8 cellular contexts compared by ENCODE assay signal in the genomic region with DNA sequence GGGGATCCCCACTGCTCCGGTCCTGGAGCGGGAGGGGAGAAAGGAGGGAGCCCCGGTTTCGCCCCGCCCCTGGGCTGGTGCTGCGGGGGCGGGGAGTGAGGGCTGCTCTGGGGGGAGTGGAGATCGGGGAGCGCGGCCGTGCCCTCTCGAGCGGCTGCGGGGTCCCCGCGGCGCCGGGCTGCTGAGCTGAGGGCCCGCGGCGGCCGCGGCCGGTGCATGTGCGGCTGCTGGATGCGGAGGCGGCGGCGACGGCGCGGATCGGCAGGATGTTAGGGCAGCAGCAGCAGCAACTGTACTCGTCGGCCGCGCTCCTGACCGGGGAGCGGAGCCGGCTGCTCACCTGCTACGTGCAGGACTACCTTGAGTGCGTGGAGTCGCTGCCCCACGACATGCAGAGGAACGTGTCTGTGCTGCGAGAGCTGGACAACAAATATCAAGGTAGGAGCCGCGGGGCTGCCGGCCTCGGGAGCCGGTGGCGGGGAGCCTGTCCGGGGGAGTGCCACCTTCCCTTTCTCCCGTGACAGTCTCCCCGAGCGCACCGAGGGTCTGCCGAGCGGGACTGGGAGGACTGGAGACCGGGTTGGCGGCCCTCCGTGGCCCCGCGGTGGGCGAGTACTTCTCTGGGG. TPM values are rescaled to one million over a fixed set of nuclear protein-coding genes. Genes with fewer than 3 reads are reported as not detected.
DNase-seq lines count a peak whose midpoint lies in the region; ATAC-seq and TF ChIP-seq lines count a peak whose summit lies in the region.

Gene ING2, plus strand, starts transcription at position 129 of the 626 bp plus-strand sequence. Its CDS starts 138 bp downstream, at position 267.

- no peaks in the 10 kb centered on the region for H3K27me3 ChIP-seq in HUES6 (ENCODE audit: control insufficient read depth, insufficient read depth, low read length)

- no peak for TF ChIP-seq CTCF in RWPE1 (conservative IDR thresholded peaks at IDR 0.05; ENCODE audit: low read depth)

- peak within 1 kb of the TSS; percentile 90 for H3K9ac ChIP-seq in HUES6 (ENCODE audit: low read length)

- H3K4me1 Mint-ChIP-seq in activated CD4-positive, alpha-beta T cell treated with anti-CD3 and anti-CD28 coated beads, Interleukin-2, amount 10 ng/mL, durations not matched to agents 7 days and 5 days: peaks cover 45% of the 10 kb centered on the region
- peaks cover 14% of the 10 kb centered on the region for H3K4me1 Mint-ChIP-seq in central memory CD8-positive, alpha-beta T cell

- H3K9me3 Mint-ChIP-seq in activated CD4-positive, alpha-beta T cell treated with anti-CD3 and anti-CD28 coated beads, Interleukin-2, amount 10 ng/mL, durations not matched to agents 7 days and 5 days: no peaks in the 10 kb centered on the region
- no peaks in the 10 kb centered on the region for H3K9me3 Mint-ChIP-seq in central memory CD8-positive, alpha-beta T cell

- peaks cover under 1% of the 10 kb centered on the region for H3K36me3 Mint-ChIP-seq in activated CD4-positive, alpha-beta T cell treated with anti-CD3 and anti-CD28 coated beads, Interleukin-2, amount 10 ng/mL, durations not matched to agents 7 days and 5 days (ENCODE audit: low read depth)
- H3K36me3 Mint-ChIP-seq in central memory CD8-positive, alpha-beta T cell (ENCODE audit: insufficient read depth): peaks cover 10% of the 10 kb centered on the region

- peak within 1 kb of the TSS; percentile 89; the same call in 1 of the 2 replicates for H3K27ac ChIP-seq in HUES6 (ENCODE audit: low read depth, low read length)
- peak within 1 kb of the TSS; percentile 97 for H3K27ac ChIP-seq in RWPE1

- intact Hi-C loops in left colon (cut with DNase I, micrococcal nuclease): no loop called here

- H3K4me3 ChIP-seq in HUES6 (ENCODE audit: low read depth, low read length): peak within 1 kb of the TSS; percentile 94

- peak within 1 kb of the TSS; percentile 94 for H3K4me3 Mint-ChIP-seq in activated CD4-positive, alpha-beta T cell treated with anti-CD3 and anti-CD28 coated beads, Interleukin-2, amount 10 ng/mL, durations not matched to agents 7 days and 5 days
- peak within 1 kb of the TSS; percentile 87 for H3K4me3 Mint-ChIP-seq in central memory CD8-positive, alpha-beta T cell

- CTCF ChIA-PET in activated CD4-positive, alpha-beta T cell treated with anti-CD3 and anti-CD28 coated beads, Interleukin-2, amount 10 ng/mL, durations not matched to agents 7 days and 5 days (lab: Charles Lee): interaction anchor here (1.4 kb wide), 1 partner anchor 11 kb away, joined by 5 read pairs; no protein-coding TSS in a partner anchor
- CTCF ChIA-PET in RWPE1 (lab: Yijun Ruan, JAX): interaction anchor here (0.7 to 1.5 kb wide), 2 partner anchors 98 to 107 kb away, joined by 3 to 4 read pairs; no protein-coding TSS in a partner anchor

- H3K4me1 ChIP-seq in HUES6 (ENCODE audit: control insufficient read depth, insufficient read depth, low read length): peaks cover 15% of the 10 kb centered on the region; the same call in 1 of the 2 replicates

- no peaks in the 10 kb centered on the region for H3K27me3 Mint-ChIP-seq in activated CD4-positive, alpha-beta T cell treated with anti-CD3 and anti-CD28 coated beads, Interleukin-2, amount 10 ng/mL, durations not matched to agents 7 days and 5 days
- no peaks in the 10 kb centered on the region for H3K27me3 Mint-ChIP-seq in central memory CD8-positive, alpha-beta T cell

- no peaks in the 10 kb centered on the region for H3K9me3 ChIP-seq in HUES6 (ENCODE audit: control insufficient read depth, insufficient read depth, low read depth, low read length)

- peak; percentile 49 for ATAC-seq in GM21529 (IDR thresholded peaks at IDR 0.05; ENCODE audit: unreplicated experiment)
- peak; percentile 49 for ATAC-seq in central memory CD8-positive, alpha-beta T cell (replicated peaks; ENCODE audit: extremely low read depth, poor library complexity, severe bottlenecking)
- peak; percentile 53 for ATAC-seq in left colon

- H3K36me3 ChIP-seq in HUES6 (ENCODE audit: control insufficient read depth, insufficient read depth, low read length): no peaks in the 10 kb centered on the region

- DNase-seq in activated CD4-positive, alpha-beta T cell treated with anti-CD3 and anti-CD28 coated beads, Interleukin-2, amount 10 ng/mL, durations not matched to agents 7 days and 5 days: no peak
- DNase-seq in activated CD4-positive, alpha-beta T cell treated with anti-CD3 and anti-CD28 coated beads, Interleukin-2, amount 50 U/mL, for 1 hour: no peak
- DNase-seq in RWPE1 (ENCODE audit: low spot score) (peak; percentile 88), left colon (peak in 1 of 2 donors; percentile 32)
- DNase-seq in central memory CD8-positive, alpha-beta T cell (ENCODE audit: low spot score in 2 of 2): peak in 1 of 2 donors; percentile 33
- peak in 4 of 6 experiments; percentile 60 to 93 (median 89) for DNase-seq in stimulated activated naive CD4-positive, alpha-beta T cell (lab: John Stamatoyannopoulos, UW)

- POLR2A ChIA-PET in activated CD4-positive, alpha-beta T cell treated with anti-CD3 and anti-CD28 coated beads, Interleukin-2, amount 10 ng/mL, durations not matched to agents 7 days and 5 days (lab: Charles Lee): no interaction called here
- POLR2A ChIA-PET in RWPE1 (lab: Yijun Ruan, JAX; ENCODE audit: low non-redundant PET): interaction anchor here (0.6 kb wide), 1 partner anchor 148 kb away, joined by 4 read pairs; no protein-coding TSS in a partner anchor

- H3K27ac Mint-ChIP-seq in activated CD4-positive, alpha-beta T cell treated with anti-CD3 and anti-CD28 coated beads, Interleukin-2, amount 10 ng/mL, durations not matched to agents 7 days and 5 days: peak within 1 kb of the TSS; percentile 97
- H3K27ac Mint-ChIP-seq in central memory CD8-positive, alpha-beta T cell (ENCODE audit: low read depth): peak within 1 kb of the TSS; percentile 89

RNA-seq across cellular contexts. Expression of gene ING2, which starts in this region (rescaled TPM):
- 10 to 100 TPM; 11.5 to 12.8 TPM for total RNA-seq in activated CD4-positive, alpha-beta T cell treated with anti-CD3 and anti-CD28 coated beads, Interleukin-2, amount 10 ng/mL, durations not matched to agents 7 days and 5 days
- 10 to 100 TPM; 13.0 to 14.7 TPM for total RNA-seq in left colon

Comparison
In these comparisons a context has a peak if more than half of its experiments do, and no peak if none do; other contexts are left out.
1. DNase-seq: peak in RWPE1 (single experiment) and stimulated activated naive CD4-positive, alpha-beta T cell (4 of 6); none in activated CD4-positive, alpha-beta T cell treated with anti-CD3 and anti-CD28 coated beads, Interleukin-2, amount 10 ng/mL, durations not matched to agents 7 days and 5 days (single experiment) and activated CD4-positive, alpha-beta T cell treated with anti-CD3 and anti-CD28 coated beads, Interleukin-2, amount 50 U/mL, for 1 hour (single experiment).
2. Peak in every context shown above with its lines, with median percentiles within 50 percentile points of each other: ATAC-seq.